ENCODE assay signal across 8 cellular contexts in genomic region chr13:42405665-42406390, GRCh38.
DNase-seq lines count a peak whose midpoint lies in the region; ATAC-seq lines count a peak whose summit lies in the region.

No MANE protein-coding gene starts in this region.

- H3K36me3 Mint-ChIP-seq in activated naive CD4-positive, alpha-beta T cell treated with anti-CD3 and anti-CD28 coated beads for 36 hours (ENCODE audit: low read depth), result no peaks in the 10 kb centered on the region

- CTCF ChIA-PET in activated naive CD4-positive, alpha-beta T cell treated with anti-CD3 and anti-CD28 coated beads for 36 hours (lab: Charles Lee), result interaction anchor here (0.9 to 1.5 kb wide), 5 partner anchors 10 to 69 kb away, joined by 3 to 8 read pairs (median 5); no protein-coding TSS in a partner anchor

- no peaks in the 10 kb centered on the region for H3K9me3 Mint-ChIP-seq in activated naive CD4-positive, alpha-beta T cell treated with anti-CD3 and anti-CD28 coated beads for 36 hours

- peak overlapping the region; percentile 96 for H3K27ac Mint-ChIP-seq in activated naive CD4-positive, alpha-beta T cell treated with anti-CD3 and anti-CD28 coated beads for 36 hours

- no peaks in the 10 kb centered on the region for H3K27me3 Mint-ChIP-seq in activated naive CD4-positive, alpha-beta T cell treated with anti-CD3 and anti-CD28 coated beads for 36 hours (ENCODE audit: low read depth)

- peak overlapping the region; percentile 51 for H3K4me3 Mint-ChIP-seq in activated naive CD4-positive, alpha-beta T cell treated with anti-CD3 and anti-CD28 coated beads for 36 hours

- intact Hi-C loops in activated naive CD4-positive, alpha-beta T cell treated with anti-CD3 and anti-CD28 coated beads for 36 hours (cut with micrococcal nuclease), result loop anchor here (1.0 to 10.0 kb wide), 7 partner anchors 12 to 639 kb away; no protein-coding TSS in a partner anchor

- in situ Hi-C loops in KBM-7 (cut with MboI; ENCODE audit: low pct_unique_long_range_greater_than_20kb, low sequenced_read_pairs), result no loop called here

- H3K4me1 Mint-ChIP-seq in activated naive CD4-positive, alpha-beta T cell treated with anti-CD3 and anti-CD28 coated beads for 36 hours (ENCODE audit: low read depth), result peaks cover 41% of the 10 kb centered on the region

- peak; percentile 73 for ATAC-seq in HG03378 (IDR thresholded peaks at IDR 0.05; ENCODE audit: unreplicated experiment)

- peak; percentile 38 for DNase-seq in activated gamma-delta T cell treated with anti-CD3 and anti-CD28 coated beads, Interleukin-2, amount 50 U/mL, for 16 hours (ENCODE audit: low read depth)
- DNase-seq in activated gamma-delta T cell (lab: John Stamatoyannopoulos, UW) (no peak), RPMI8226 (no peak), SHP77 treated with DMSO at 0.1 percent for 48 hours (lab: John Stamatoyannopoulos, UW) (no peak), KBM-7 (no peak)
- peak; percentile 87 for DNase-seq in activated naive CD4-positive, alpha-beta T cell treated with anti-CD3 and anti-CD28 coated beads for 36 hours
- DNase-seq in stimulated activated CD4-positive, alpha-beta T cell treated with anti-CD3 and anti-CD28 coated beads, Interleukin-2, amount 100 ng/mL, for 48 hours, result peak; percentile 36 to 63

Comparison
In these comparisons a context has a peak if more than half of its experiments do, and no peak if none do; other contexts are left out.
1. DNase-seq: peak in activated gamma-delta T cell treated with anti-CD3 and anti-CD28 coated beads, Interleukin-2, amount 50 U/mL, for 16 hours (single experiment), activated naive CD4-positive, alpha-beta T cell treated with anti-CD3 and anti-CD28 coated beads for 36 hours (single experiment) and stimulated activated CD4-positive, alpha-beta T cell treated with anti-CD3 and anti-CD28 coated beads, Interleukin-2, amount 100 ng/mL, for 48 hours (2 of 2); none in activated gamma-delta T cell (single experiment), RPMI8226 (single experiment), SHP77 treated with DMSO at 0.1 percent for 48 hours (single experiment) and KBM-7 (single experiment).